34 cellular contexts compared by ENCODE assay signal in the genomic region with DNA sequence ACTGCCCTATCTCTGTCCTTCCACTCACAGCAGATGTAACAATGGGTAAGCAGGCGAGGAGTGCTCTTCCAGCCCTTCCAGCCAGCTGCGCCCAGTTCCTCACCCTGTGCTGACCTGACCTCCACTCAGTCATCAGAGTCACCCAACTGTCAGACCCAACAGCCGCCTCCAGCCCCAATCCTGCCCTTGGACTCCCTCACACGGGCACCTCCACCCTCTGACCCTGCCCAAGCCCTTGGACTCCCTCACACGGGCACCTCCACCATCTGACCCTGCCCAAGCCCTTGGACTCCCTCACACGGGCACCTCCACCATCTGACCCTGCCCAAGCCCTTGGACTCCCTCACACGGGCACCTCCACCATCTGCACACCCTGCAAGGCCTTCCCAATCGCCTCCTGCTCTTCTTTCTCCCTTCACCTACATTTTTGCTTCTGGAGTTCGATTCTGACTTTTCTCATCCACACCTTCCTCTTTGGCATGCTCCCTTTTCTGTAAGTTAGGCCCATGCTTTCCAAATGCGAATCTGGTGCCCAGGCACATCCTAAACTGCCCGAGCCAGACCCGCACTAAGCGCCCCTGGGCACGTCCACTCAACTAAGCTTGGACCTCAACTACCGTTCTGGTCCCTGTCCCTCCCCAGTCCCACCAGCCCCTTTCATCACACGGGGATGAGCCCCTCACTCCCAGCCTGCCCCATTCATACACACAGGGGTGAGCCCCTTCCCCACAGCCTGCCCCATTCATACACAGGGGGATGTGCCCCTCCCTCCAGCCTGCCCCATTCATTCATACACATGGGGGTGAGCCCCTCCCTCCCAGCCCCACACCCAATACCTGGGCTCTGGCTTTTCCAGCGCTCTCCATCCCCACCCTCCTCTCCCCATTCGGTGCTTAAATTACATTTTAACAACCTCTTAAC. TPM values are rescaled to one million over a fixed set of nuclear protein-coding genes. Genes with fewer than 3 reads are reported as not detected.
DNase-seq lines count a peak whose midpoint lies in the region; ATAC-seq, FAIRE-seq and TF ChIP-seq lines count a peak whose summit lies in the region.
"Had no signal": no experiment of that assay in that cellular context is flagged by ENCODE, and none has a peak within 500 bp of the region (broad histone marks: within the 10 kb centered on the region; RNA-seq: fewer than 3 reads in every experiment).

No MANE protein-coding gene starts in this region.

- no peak overlapping the region for H2BK5ac ChIP-seq in H1 (ENCODE audit: low read depth, low read length)

- H4K20me1 ChIP-seq in BLaER1, result peaks cover 12% of the 10 kb centered on the region
- H4K20me1 ChIP-seq in H1 (replicated peaks in 1 of 2; ENCODE audit: control insufficient read depth in 1 of 2, insufficient read depth in 2 of 2, low read length in 2 of 2), result peaks cover 0 to 6% of the 10 kb centered on the region in 2 experiments
- H4K20me1 ChIP-seq in neural progenitor cell (ENCODE audit: low read depth), result peaks cover 33% of the 10 kb centered on the region

- H2BK15ac ChIP-seq in H1 (ENCODE audit: low read length), result no peak overlapping the region

- intact Hi-C loops in CD8-positive, alpha-beta T cell (cut with DNase I, micrococcal nuclease), result no loop called here
- intact Hi-C loops in CD4-positive, alpha-beta memory T cell (cut with micrococcal nuclease), result no loop called here

- H3K27me3 Mint-ChIP-seq in neural progenitor cell (ENCODE audit: insufficient read depth, low read depth), result peaks cover 3% of the 10 kb centered on the region
- no peaks in the 10 kb centered on the region for H3K27me3 Mint-ChIP-seq in CD8-positive, alpha-beta T cell (ENCODE audit: low read depth)
- no peaks in the 10 kb centered on the region for H3K27me3 Mint-ChIP-seq in CD4-positive, alpha-beta memory T cell
- H3K27me3 Mint-ChIP-seq: activated naive CD4-positive, alpha-beta T cell treated with anti-CD3 and anti-CD28 coated beads, Interleukin-2, amount 10 ng/mL, durations not matched to agents 7 days and 5 days; natural killer cell treated with Interleukin-12 subunit alpha and Interleukin-12 subunit beta and Interleukin-15 and Interleukin-18, amount 100 ng/mL, for 72 hours; T-helper 17 cell had no signal

- no peak overlapping the region for H3K4ac ChIP-seq in H1 (replicated peaks; ENCODE audit: insufficient read length, low read depth, low read length)

- peaks cover 4% of the 10 kb centered on the region for H3K36me3 Mint-ChIP-seq in neural progenitor cell
- H3K36me3 Mint-ChIP-seq in CD8-positive, alpha-beta T cell, result peaks cover 10% of the 10 kb centered on the region
- peaks cover 0 to 12% of the 10 kb centered on the region in 2 donors for H3K36me3 Mint-ChIP-seq in CD4-positive, alpha-beta memory T cell
- H3K36me3 Mint-ChIP-seq: natural killer cell treated with Interleukin-12 subunit alpha and Interleukin-12 subunit beta and Interleukin-15 and Interleukin-18, amount 100 ng/mL, for 72 hours had no signal

- peaks cover 3% of the 10 kb centered on the region for H3F3A ChIP-seq in neural progenitor cell (ENCODE audit: low read depth)

- H3K27ac Mint-ChIP-seq in neural progenitor cell, result peak overlapping the region; percentile 9
- H3K27ac Mint-ChIP-seq in CD8-positive, alpha-beta T cell, result no peak overlapping the region
- H3K27ac Mint-ChIP-seq in CD4-positive, alpha-beta memory T cell, result peak overlapping the region in 2 of 7 donors; percentile 20 to 42
- H3K27ac Mint-ChIP-seq: activated naive CD4-positive, alpha-beta T cell treated with anti-CD3 and anti-CD28 coated beads, Interleukin-2, amount 10 ng/mL, durations not matched to agents 7 days and 5 days; activated T-helper 1 cell treated with anti-CD3 and anti-CD28 coated beads, Interleukin-12 subunit alpha, Interleukin-12 subunit beta, Interleukin-2, Interleukin-4 antibody, amounts not matched to agents 30 ng/mL and 10 ng/mL and 1 ng/mL, durations not matched to agents 14 hours and 24 hours and 36 hours; HFFc6 had no signal

- H3K4me3 ChIP-seq in BLaER1 (no peak overlapping the region), H1 (ENCODE audit: extremely low read depth in 1 of 4, insufficient read depth in 2 of 4, low read depth in 3 of 4, low read length in 4 of 4) (no peak overlapping the region), neural progenitor cell (no peak overlapping the region)
- no peak overlapping the region for H3K4me3 ChIP-seq in CD8-positive, alpha-beta T cell (ENCODE audit: low read depth, low read length)
- no peak overlapping the region for H3K4me3 ChIP-seq in CD4-positive, alpha-beta memory T cell (ENCODE audit: low read length in 2 of 2)
- H3K4me3 ChIP-seq: gastroesophageal sphincter, GM23248, lower lobe of right lung, MG63, pancreas, skin epidermis, thoracic aorta, vagina had no signal

- H2AFZ ChIP-seq in H1 (ENCODE audit: low read length), result no peak overlapping the region
- H2AFZ ChIP-seq in neural progenitor cell (replicated peaks), result no peak overlapping the region
- H2AFZ ChIP-seq: GM23248 had no signal

- TF ChIP-seq CTCF in H1 (IDR thresholded peaks at IDR 0.05; ENCODE audit: control extremely low read depth in 1 of 3, insufficient read depth in 1 of 3, low read depth in 1 of 3, low read length in 3 of 3) (no peak), neural progenitor cell (IDR thresholded peaks at IDR 0.05) (no peak), foreskin keratinocyte (conservative IDR thresholded peaks at IDR 0.05) (no peak)
- TF ChIP-seq CTCF in CD8-positive, alpha-beta T cell (IDR thresholded peaks at IDR 0.05), result no peak

- CTCF ChIA-PET in H1 (lab: Charles Lee; ENCODE audit: partially characterized antibody), result no interaction called here
- CTCF ChIA-PET in CD8-positive, alpha-beta T cell (lab: Charles Lee), result no interaction called here
- CTCF ChIA-PET in CD4-positive, alpha-beta memory T cell (lab: Charles Lee; ENCODE audit: partially characterized antibody), result no interaction called here

- H3K4me3 Mint-ChIP-seq in neural progenitor cell, result peak overlapping the region; percentile 57
- no peak overlapping the region for H3K4me3 Mint-ChIP-seq in CD8-positive, alpha-beta T cell
- H3K4me3 Mint-ChIP-seq in CD4-positive, alpha-beta memory T cell, result no peak overlapping the region
- H3K4me3 Mint-ChIP-seq: activated naive CD4-positive, alpha-beta T cell treated with anti-CD3 and anti-CD28 coated beads, Interleukin-2, amount 10 ng/mL, durations not matched to agents 7 days and 5 days; activated T-helper 1 cell treated with anti-CD3 and anti-CD28 coated beads, Interleukin-12 subunit alpha, Interleukin-12 subunit beta, Interleukin-2, Interleukin-4 antibody, amounts not matched to agents 30 ng/mL and 10 ng/mL and 1 ng/mL, durations not matched to agents 14 hours and 24 hours and 36 hours; HFFc6; T-helper 17 cell had no signal

- H3K4me1 Mint-ChIP-seq in neural progenitor cell, result peaks cover 33% of the 10 kb centered on the region
- peaks cover 46% of the 10 kb centered on the region for H3K4me1 Mint-ChIP-seq in CD8-positive, alpha-beta T cell (ENCODE audit: low read depth)
- peaks cover 11 to 40% (median 28%) of the 10 kb centered on the region in 4 donors for H3K4me1 Mint-ChIP-seq in CD4-positive, alpha-beta memory T cell

- ATAC-seq in GM18868 (IDR thresholded peaks at IDR 0.05; ENCODE audit: unreplicated experiment), result peak; percentile 14
- ATAC-seq in CD8-positive, alpha-beta T cell, result no peak
- ATAC-seq in foreskin keratinocyte, result no peak
- ATAC-seq: gastroesophageal sphincter, lower lobe of right lung, pancreas, T-helper 17 cell had no signal

- TF ChIP-seq RAD21 in H1 (IDR thresholded peaks at IDR 0.05 in 1 of 2, conservative IDR thresholded peaks at IDR 0.05 in 1 of 2; ENCODE audit: low read depth in 2 of 2, low read length in 2 of 2), result no peak

- H3K9me3 ChIP-seq in BLaER1 (no peaks in the 10 kb centered on the region), H1 (ENCODE audit: insufficient read depth in 2 of 2, low read depth in 1 of 2, low read length in 1 of 2) (no peaks in the 10 kb centered on the region), neural progenitor cell (ENCODE audit: low read depth) (no peaks in the 10 kb centered on the region)
- H3K9me3 ChIP-seq in CD8-positive, alpha-beta T cell (ENCODE audit: low read length), result no peaks in the 10 kb centered on the region
- no peaks in the 10 kb centered on the region for H3K9me3 ChIP-seq in CD4-positive, alpha-beta memory T cell (ENCODE audit: control insufficient read depth in 1 of 2, low read length in 2 of 2)
- H3K9me3 ChIP-seq: gastroesophageal sphincter, lower lobe of right lung, MG63, pancreas, thoracic aorta, vagina had no signal

- no peak overlapping the region for H2BK12ac ChIP-seq in H1 (ENCODE audit: low read depth, low read length)

- no peak overlapping the region for H3K56ac ChIP-seq in H1 (replicated peaks; ENCODE audit: insufficient read length, low read depth, low read length)

- 0 out of 2 replicates have a peak overlapping the region, but pooled peaks have one; percentile 13 for H2AK5ac ChIP-seq in H1 (ENCODE audit: low read depth, low read length)

- 77% methylated on average over 16 of the region's 18 CpGs; no CpG with 5 or more reads in 1 of the 2 experiments for WGBS in H1 (ENCODE audit: extremely low coverage in 1 of 2, insufficient coverage in 1 of 2, insufficient read length in 1 of 2, insufficient replicate concordance in 2 of 2, low coverage in 1 of 2, low lambda C conversion rate in 2 of 2, missing lambda C conversion rate in 1 of 2), 2 experiments

- H3K4me1 ChIP-seq in BLaER1 (peaks cover 59% of the 10 kb centered on the region), H1 (replicated peaks in 1 of 4; ENCODE audit: control insufficient read depth in 3 of 4, insufficient read depth in 4 of 4, low read length in 3 of 4) (peaks cover 0 to 3% (median 1%) of the 10 kb centered on the region in 4 experiments; a peak in 2 of 7 replicates), neural progenitor cell (peaks cover 15% of the 10 kb centered on the region), foreskin keratinocyte (no peaks in the 10 kb centered on the region)
- no peaks in the 10 kb centered on the region for H3K4me1 ChIP-seq in CD8-positive, alpha-beta T cell (ENCODE audit: insufficient read depth, low read length)
- peaks cover 4% of the 10 kb centered on the region for H3K4me1 ChIP-seq in CD4-positive, alpha-beta memory T cell (ENCODE audit: insufficient read depth, low read length)
- H3K4me1 ChIP-seq: gastroesophageal sphincter, vagina had no signal

- peaks cover 9% of the 10 kb centered on the region for H3K9me3 Mint-ChIP-seq in neural progenitor cell
- no peaks in the 10 kb centered on the region for H3K9me3 Mint-ChIP-seq in CD8-positive, alpha-beta T cell
- H3K9me3 Mint-ChIP-seq in CD4-positive, alpha-beta memory T cell, result no peaks in the 10 kb centered on the region
- H3K9me3 Mint-ChIP-seq: activated naive CD4-positive, alpha-beta T cell treated with anti-CD3 and anti-CD28 coated beads, Interleukin-2, amount 10 ng/mL, durations not matched to agents 7 days and 5 days; activated T-helper 1 cell treated with anti-CD3 and anti-CD28 coated beads, Interleukin-12 subunit alpha, Interleukin-12 subunit beta, Interleukin-2, Interleukin-4 antibody, amounts not matched to agents 30 ng/mL and 10 ng/mL and 1 ng/mL, durations not matched to agents 14 hours and 24 hours and 36 hours; HFFc6; natural killer cell treated with Interleukin-12 subunit alpha and Interleukin-12 subunit beta and Interleukin-15 and Interleukin-18, amount 100 ng/mL, for 72 hours had no signal

- H4K91ac ChIP-seq in H1 (replicated peaks; ENCODE audit: insufficient read length, low read length), result peak overlapping the region; percentile 47

- peaks cover 4% of the 10 kb centered on the region; the same call in 1 of the 2 replicates for H3K36me3 ChIP-seq in BLaER1
- no peaks in the 10 kb centered on the region for H3K36me3 ChIP-seq in H1 (ENCODE audit: control insufficient read depth in 2 of 4, insufficient read depth in 4 of 4, low read length in 3 of 4)
- H3K36me3 ChIP-seq in neural progenitor cell, result no peaks in the 10 kb centered on the region
- H3K36me3 ChIP-seq in CD8-positive, alpha-beta T cell (ENCODE audit: insufficient read depth, low read length), result no peaks in the 10 kb centered on the region
- H3K36me3 ChIP-seq in CD4-positive, alpha-beta memory T cell (ENCODE audit: insufficient read depth, low read length), result no peaks in the 10 kb centered on the region
- H3K36me3 ChIP-seq: brain microvascular endothelial cell, gastroesophageal sphincter, lower lobe of right lung, MG63, pancreas, thoracic aorta, vagina had no signal

- H2BK120ac ChIP-seq in H1 (replicated peaks; ENCODE audit: low read depth, low read length), result no peak overlapping the region

- H3K18ac ChIP-seq in H1 (ENCODE audit: extremely low read depth, low read length), result no peak overlapping the region

- H3K9ac ChIP-seq in BLaER1 (no peak overlapping the region; the same call in 1 of the 2 replicates), H1 (replicated peaks in 1 of 4; ENCODE audit: extremely low read depth in 1 of 4, low read depth in 3 of 4, low read length in 3 of 4) (no peak overlapping the region), neural progenitor cell (no peak overlapping the region)
- H3K9ac ChIP-seq: GM23248 had no signal

- no peak for TF ChIP-seq EP300 in H1 (IDR thresholded peaks at IDR 0.05; ENCODE audit: borderline replicate concordance in 1 of 2, low read depth in 2 of 2, low read length in 2 of 2)

- peaks cover 0 to 68% of the 10 kb centered on the region in 2 experiments; a peak in 2 of 4 replicates for H3K79me2 ChIP-seq in H1 (ENCODE audit: control insufficient read depth in 1 of 2, insufficient read depth in 2 of 2, low read length in 2 of 2)
- peaks cover 57% of the 10 kb centered on the region for H3K79me2 ChIP-seq in neural progenitor cell (ENCODE audit: low read depth)

- no peak overlapping the region for H4K5ac ChIP-seq in H1 (ENCODE audit: insufficient read length, low read depth, low read length)

- H3K4me2 ChIP-seq in BLaER1 (peak overlapping the region; percentile 73), H1 (ENCODE audit: insufficient read depth in 1 of 2, low read depth in 2 of 2, low read length in 2 of 2) (no peak overlapping the region), neural progenitor cell (no peak overlapping the region)

- no peaks in the 10 kb centered on the region for H3K23me2 ChIP-seq in H1 (ENCODE audit: low read depth, low read length)

- no peak for DNase-seq in H1 (ENCODE audit: low read depth in 1 of 2, low spot score in 2 of 2)
- DNase-seq in neural progenitor cell (ENCODE audit: low spot score), result no peak
- DNase-seq in CD8-positive, alpha-beta T cell, result no peak
- DNase-seq in foreskin keratinocyte, result no peak
- no peak for DNase-seq in CD4-positive, alpha-beta memory T cell
- DNase-seq: activated CD4-positive, alpha-beta T cell treated with anti-CD3 and anti-CD28 coated beads, Interleukin-2, amount 50 U/mL, for 4 hours; activated CD8-positive, alpha-beta memory T cell treated with anti-CD3 and anti-CD28 coated beads, Interleukin-2, amount 50 U/mL, for 48 hours; activated naive CD4-positive, alpha-beta T cell treated with anti-CD3 and anti-CD28 coated beads, Interleukin-2, amount 10 ng/mL, durations not matched to agents 7 days and 5 days; amygdala; brain microvascular endothelial cell; Calu3; DMS79 treated with DMSO at 0.1 percent for 48 hours; GDM1; GM23248; HFFc6; hippocampal formation; lower lobe of right lung; MG63; NCI-H1105 treated with DMSO at 0.1 percent for 48 hours; NCI-H2029; NCI-H524; pancreas; stimulated activated naive CD4-positive, alpha-beta T cell treated with Interleukin-2 at 50 U/mL for 16 hours; T-helper 17 cell had no signal

- no peak for TF ChIP-seq POLR2A in H1 (IDR thresholded peaks at IDR 0.05; ENCODE audit: control extremely low read depth in 1 of 2, low read depth in 2 of 2, low read length in 2 of 2)

- H3K79me1 ChIP-seq in H1 (ENCODE audit: low read depth, low read length), result peaks cover 7% of the 10 kb centered on the region; the same call in 1 of the 2 replicates

- no peak for FAIRE-seq in H1 (lab: Jason Lieb, UNC)
- FAIRE-seq: endothelial cell of umbilical vein, pancreas, TTC549 had no signal

- no peak overlapping the region for H3K14ac ChIP-seq in H1 (ENCODE audit: insufficient read length)

- POLR2A ChIA-PET in H1 (lab: Charles Lee; ENCODE audit: partially characterized antibody), result no interaction called here
- POLR2A ChIA-PET in CD8-positive, alpha-beta T cell (lab: Charles Lee), result no interaction called here
- POLR2A ChIA-PET in CD4-positive, alpha-beta memory T cell (lab: Charles Lee; ENCODE audit: partially characterized antibody), result no interaction called here

- no peaks in the 10 kb centered on the region for H3K27me3 ChIP-seq in BLaER1
- H3K27me3 ChIP-seq in H1 (replicated peaks in 1 of 4; ENCODE audit: control insufficient read depth in 3 of 4, extremely low read depth in 1 of 4, insufficient read depth in 3 of 4, low read length in 3 of 4), result no peaks in the 10 kb centered on the region
- H3K27me3 ChIP-seq in neural progenitor cell, result no peaks in the 10 kb centered on the region
- no peaks in the 10 kb centered on the region for H3K27me3 ChIP-seq in CD8-positive, alpha-beta T cell (ENCODE audit: insufficient read depth, low read length)
- H3K27me3 ChIP-seq in foreskin keratinocyte, result no peaks in the 10 kb centered on the region
- H3K27me3 ChIP-seq in CD4-positive, alpha-beta memory T cell (ENCODE audit: insufficient read depth, low read length), result no peaks in the 10 kb centered on the region
- H3K27me3 ChIP-seq: brain microvascular endothelial cell, gastroesophageal sphincter, MG63, pancreas, vagina had no signal

- no peak overlapping the region for H4K8ac ChIP-seq in H1 (ENCODE audit: extremely low read depth, insufficient read depth, low read length)

- no peak overlapping the region for H2BK20ac ChIP-seq in H1 (ENCODE audit: low read length)

- peak overlapping the region; percentile 60 for H3K27ac ChIP-seq in BLaER1
- no peak overlapping the region for H3K27ac ChIP-seq in H1 (ENCODE audit: low read depth, low read length)
- no peak overlapping the region for H3K27ac ChIP-seq in neural progenitor cell
- no peak overlapping the region for H3K27ac ChIP-seq in CD8-positive, alpha-beta T cell (ENCODE audit: low read depth, low read length)
- H3K27ac ChIP-seq in foreskin keratinocyte, result no peak overlapping the region
- no peak overlapping the region for H3K27ac ChIP-seq in CD4-positive, alpha-beta memory T cell (ENCODE audit: low read depth, low read length)
- H3K27ac ChIP-seq: brain microvascular endothelial cell, gastroesophageal sphincter, GM23248, lower lobe of right lung, pancreas, thoracic aorta, vagina had no signal

- no peak overlapping the region for H3K23ac ChIP-seq in H1 (ENCODE audit: insufficient read length)

RNA-seq across cellular contexts. Expression of a gene that starts 15.8 kb away (rescaled TPM):
- 26.2 and 26.3 TPM in 2 replicates for total RNA-seq in H1 (2021; fragmentation: NEBNext Ultra II Directional; extraction: Animal tissue kit (Norgen Biotek cat#: 25700))
- polyA plus RNA-seq in H1 (2011; rRNA removed), result 54.5 and 56.4 TPM in 2 replicates
- 53.6 TPM for polyA plus RNA-seq in H1 (2011; cell fraction: cytosol; rRNA removed)
- polyA plus RNA-seq in H1 (2011; cell fraction: nucleus; rRNA removed), result 46.2 TPM
- 25.9 to 34.4 TPM (median 31.9 TPM) in 4 replicates for polyA plus RNA-seq in H1 (2012, experiment 1 of 2)
- 44.6 TPM for polyA plus RNA-seq in H1 (2012, experiment 2 of 2)
- polyA plus RNA-seq in H1 (2013, experiment 1 of 2), result 15.3 TPM
- polyA plus RNA-seq in H1 (2013, experiment 2 of 2), result 16.9 TPM
- polyA minus RNA-seq in H1 (2011; rRNA and poly(A)+ RNA removed), result 29.0 and 31.9 TPM in 2 replicates
- polyA minus RNA-seq in H1 (2011; cell fraction: cytosol; rRNA and poly(A)+ RNA removed), result 29.1 TPM
- polyA minus RNA-seq in H1 (2011; cell fraction: nucleus; rRNA and poly(A)+ RNA removed), result 45.9 TPM
- 57.1 and 73.0 TPM in 2 replicates for total RNA-seq in neural progenitor cell (ENCODE audit: low replicate concordance)
- total RNA-seq in CD8-positive, alpha-beta T cell, result 1 to 10 TPM; 7.1 to 9.7 TPM
- 35.8 and 38.9 TPM in 2 replicates for total RNA-seq in foreskin keratinocyte
- polyA plus RNA-seq in foreskin keratinocyte, result 36.8 and 37.0 TPM in 2 replicates
- total RNA-seq in CD4-positive, alpha-beta memory T cell, result 10 to 100 TPM; 18.2 to 20.4 TPM
- polyA plus RNA-seq in CD4-positive, alpha-beta memory T cell, result 10 to 100 TPM; 31.9 to 48.0 TPM

RNA-seq across cellular contexts. Expression of a gene that starts 17.7 kb away (rescaled TPM):
- total RNA-seq in H1 (2021; fragmentation: NEBNext Ultra II Directional; extraction: Animal tissue kit (Norgen Biotek cat#: 25700)), result 67.3 and 71.8 TPM in 2 replicates
- polyA plus RNA-seq in H1 (2011; rRNA removed) (35.0 and 48.3 TPM in 2 replicates), foreskin keratinocyte (54.4 and 58.4 TPM in 2 replicates)
- polyA plus RNA-seq in H1 (2011; cell fraction: cytosol; rRNA removed), result 33.9 TPM
- polyA plus RNA-seq in H1 (2011; cell fraction: nucleus; rRNA removed), result 123 TPM
- 58.8 to 70.1 TPM (median 66.0 TPM) in 4 replicates for polyA plus RNA-seq in H1 (2012, experiment 1 of 2)
- 54.3 TPM for polyA plus RNA-seq in H1 (2012, experiment 2 of 2)
- 40.8 TPM for polyA plus RNA-seq in H1 (2013, experiment 1 of 2)
- 42.4 TPM for polyA plus RNA-seq in H1 (2013, experiment 2 of 2)
- 59.8 and 68.9 TPM in 2 replicates for polyA minus RNA-seq in H1 (2011; rRNA and poly(A)+ RNA removed)
- polyA minus RNA-seq in H1 (2011; cell fraction: cytosol; rRNA and poly(A)+ RNA removed), result 60.5 TPM
- 96.0 TPM for polyA minus RNA-seq in H1 (2011; cell fraction: nucleus; rRNA and poly(A)+ RNA removed)
- total RNA-seq in neural progenitor cell (ENCODE audit: low replicate concordance) (59.5 and 70.3 TPM in 2 replicates), foreskin keratinocyte (59.5 and 65.6 TPM in 2 replicates)
- 10 to 100 TPM; 33.3 to 35.1 TPM for total RNA-seq in CD8-positive, alpha-beta T cell
- total RNA-seq in CD4-positive, alpha-beta memory T cell, result 100 to 1,000 TPM; 134 to 137 TPM
- polyA plus RNA-seq in CD4-positive, alpha-beta memory T cell, result 10 to 100 TPM; 18.0 to 55.5 TPM
